In the genomic region with DNA sequence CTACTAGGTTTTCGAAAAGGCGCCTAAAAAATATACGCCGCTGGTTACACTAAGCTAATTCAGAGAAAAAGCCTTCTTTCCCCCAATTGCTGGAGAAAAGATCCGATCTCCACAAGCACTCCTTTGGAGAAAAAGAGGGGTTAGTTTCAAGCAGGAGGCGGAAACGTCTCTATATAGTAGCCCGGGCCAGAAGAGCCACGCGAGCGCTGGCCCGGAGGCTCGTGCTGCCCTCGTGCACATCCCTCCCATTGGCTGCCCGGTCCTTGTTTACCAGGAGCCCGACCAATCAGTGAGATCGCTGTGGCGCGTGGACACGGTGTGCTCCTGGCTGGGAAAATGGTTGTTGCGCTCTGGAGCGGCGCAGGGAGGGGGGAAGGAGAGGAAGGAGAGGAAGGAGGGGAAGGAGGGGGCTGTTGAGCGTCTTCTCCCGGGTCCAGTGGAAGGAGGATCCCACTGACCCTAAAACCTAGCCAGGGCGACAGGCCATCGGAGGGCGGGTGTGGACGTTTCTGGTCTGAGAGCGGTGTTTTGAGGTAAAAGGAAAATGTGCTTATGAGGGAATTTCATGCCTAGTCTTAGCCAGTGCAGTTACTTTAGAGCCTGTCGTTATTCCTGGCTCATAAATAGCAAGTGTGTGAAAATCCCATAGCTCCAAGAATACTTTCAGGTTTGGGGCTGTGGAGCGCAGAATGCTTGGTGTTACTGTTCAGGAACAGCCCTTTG, we compare ENCODE assay signal across 8 cellular contexts. TPM values are rescaled to one million over a fixed set of nuclear protein-coding genes. Genes with fewer than 3 reads are reported as not detected.
DNase-seq lines count a peak whose midpoint lies in the region; ATAC-seq and TF ChIP-seq lines count a peak whose summit lies in the region.

A gene with protein sequence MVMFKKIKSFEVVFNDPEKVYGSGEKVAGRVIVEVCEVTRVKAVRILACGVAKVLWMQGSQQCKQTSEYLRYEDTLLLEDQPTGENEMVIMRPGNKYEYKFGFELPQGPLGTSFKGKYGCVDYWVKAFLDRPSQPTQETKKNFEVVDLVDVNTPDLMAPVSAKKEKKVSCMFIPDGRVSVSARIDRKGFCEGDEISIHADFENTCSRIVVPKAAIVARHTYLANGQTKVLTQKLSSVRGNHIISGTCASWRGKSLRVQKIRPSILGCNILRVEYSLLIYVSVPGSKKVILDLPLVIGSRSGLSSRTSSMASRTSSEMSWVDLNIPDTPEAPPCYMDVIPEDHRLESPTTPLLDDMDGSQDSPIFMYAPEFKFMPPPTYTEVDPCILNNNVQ (minus strand): TSS at position 147 of the 723 bp plus-strand sequence. CDS start 313 bp downstream, outside the sequence.

- peak; percentile 98 to 99 for TF ChIP-seq POLR2A in gastroesophageal sphincter (IDR thresholded peaks at IDR 0.05)

- H2BK12ac ChIP-seq in neuronal stem cell (ENCODE audit: low read length): no peak within 1 kb of the TSS

- H3K27ac ChIP-seq in gastroesophageal sphincter: peak within 1 kb of the TSS; percentile 93 to 98 (median 96)
- peak within 1 kb of the TSS; percentile 8 for H3K27ac ChIP-seq in neuronal stem cell (replicated peaks; ENCODE audit: low read length)
- peak within 1 kb of the TSS; percentile 88 for H3K27ac ChIP-seq in subcutaneous abdominal adipose tissue (ENCODE audit: low read depth, low read length)

- H2AK5ac ChIP-seq in neuronal stem cell (ENCODE audit: low read depth, low read length): no peak within 1 kb of the TSS

- H3K14ac ChIP-seq in neuronal stem cell (ENCODE audit: low read length): no peak within 1 kb of the TSS

- H3K4me3 ChIP-seq in GM06990 (replicated peaks; ENCODE audit: low read depth, low read length) (peak within 1 kb of the TSS; percentile 68), gastroesophageal sphincter (peak within 1 kb of the TSS; percentile 64 to 100), neuronal stem cell (ENCODE audit: low read length in 2 of 2) (peak within 1 kb of the TSS; percentile 82 to 91), subcutaneous abdominal adipose tissue (ENCODE audit: low read depth in 1 of 5, low read length in 5 of 5) (peak within 1 kb of the TSS; percentile 89 to 100 (median 100))

- H2AFZ ChIP-seq in neuronal stem cell (ENCODE audit: low read length): peak within 1 kb of the TSS; percentile 10

- H2BK5ac ChIP-seq in neuronal stem cell (ENCODE audit: low read length): no peak within 1 kb of the TSS

- TF ChIP-seq EP300 in gastroesophageal sphincter (IDR thresholded peaks at IDR 0.05): no peak

- peak within 1 kb of the TSS; percentile 35 for H3K4me2 ChIP-seq in neuronal stem cell (ENCODE audit: insufficient read depth, low read length, poor library complexity, severe bottlenecking)

- no peak within 1 kb of the TSS for H3K4ac ChIP-seq in neuronal stem cell (ENCODE audit: low read length)

- H4K91ac ChIP-seq in neuronal stem cell (ENCODE audit: low read depth, low read length, poor library complexity): no peak within 1 kb of the TSS

- H3K36me3 ChIP-seq in GM06990 (ENCODE audit: control insufficient read depth, insufficient read depth, low read length) (peaks cover 9% of the 10 kb centered on the region), gastroesophageal sphincter (peaks cover 28 to 34% of the 10 kb centered on the region in 2 donors), neuronal stem cell (replicated peaks in 1 of 2; ENCODE audit: control insufficient read depth in 2 of 2, insufficient read depth in 2 of 2, low read length in 2 of 2) (peaks cover 17 to 41% of the 10 kb centered on the region in 2 donors), subcutaneous abdominal adipose tissue (ENCODE audit: control insufficient read depth in 5 of 5, insufficient read depth in 5 of 5, low read length in 5 of 5) (peaks cover 23 to 38% (median 30%) of the 10 kb centered on the region in 5 donors)

- H3K9ac ChIP-seq in neuronal stem cell (ENCODE audit: low read depth, low read length, poor library complexity) (peak within 1 kb of the TSS; percentile 79), subcutaneous abdominal adipose tissue (ENCODE audit: low read length in 5 of 5) (peak within 1 kb of the TSS; percentile 87 to 100 (median 92))

- peaks cover 0 to 49% (median 13%) of the 10 kb centered on the region in 3 donors for H3K4me1 ChIP-seq in gastroesophageal sphincter
- peaks cover 12 to 27% of the 10 kb centered on the region in 2 donors for H3K4me1 ChIP-seq in neuronal stem cell (ENCODE audit: control insufficient read depth in 2 of 2, insufficient read depth in 1 of 2, low read depth in 1 of 2, low read length in 2 of 2)
- peaks cover 11 to 71% (median 68%) of the 10 kb centered on the region in 5 donors for H3K4me1 ChIP-seq in subcutaneous abdominal adipose tissue (ENCODE audit: control insufficient read depth in 5 of 5, insufficient read depth in 5 of 5, low read length in 5 of 5)

- DNase-seq in GM06990 (ENCODE audit: extremely low read depth, insufficient read length) (peak; percentile 90), NCI-H1092 treated with DMSO at 0.1 percent for 48 hours (lab: John Stamatoyannopoulos, UW) (peak; percentile 99), neuronal stem cell (ENCODE audit: low spot score) (peak; percentile 92)
- peak; percentile 92 for DNase-seq in activated naive CD4-positive, alpha-beta T cell treated with anti-CD3 and anti-CD28 coated beads, Interleukin-2, amount 50 U/mL, for 16 hours

- TF ChIP-seq CTCF in GM06990 (IDR thresholded peaks at IDR 0.05; ENCODE audit: insufficient read depth, low read length, poor library complexity, severe bottlenecking): no peak
- TF ChIP-seq CTCF in gastroesophageal sphincter (IDR thresholded peaks at IDR 0.05): peak in 1 of 4 experiments; percentile 4

- no peak within 1 kb of the TSS for H2BK120ac ChIP-seq in neuronal stem cell (ENCODE audit: low read depth, low read length)

- H4K8ac ChIP-seq in neuronal stem cell (ENCODE audit: low read depth, low read length): no peak within 1 kb of the TSS

- H3K18ac ChIP-seq in neuronal stem cell (ENCODE audit: low read length): peak within 1 kb of the TSS; percentile 65

- H3K9me3 ChIP-seq in gastroesophageal sphincter (no peaks in the 10 kb centered on the region), neuronal stem cell (replicated peaks in 1 of 2; ENCODE audit: control insufficient read depth in 2 of 2, insufficient read depth in 1 of 2, low read depth in 1 of 2, low read length in 2 of 2) (peaks cover 0 to 9% of the 10 kb centered on the region in 2 donors), subcutaneous abdominal adipose tissue (ENCODE audit: control insufficient read depth in 5 of 5, low read length in 5 of 5) (no peaks in the 10 kb centered on the region)

- H3K23ac ChIP-seq in neuronal stem cell (ENCODE audit: low read depth, low read length, poor library complexity): no peak within 1 kb of the TSS

- 0% methylated on average over 15 of the region's 32 CpGs for WGBS in gastroesophageal sphincter (ENCODE audit: low coverage in 1 of 2), 2 donors
- WGBS in neuronal stem cell (ENCODE audit: extremely low coverage in 2 of 2, insufficient read length in 2 of 2, insufficient replicate concordance in 1 of 2), 2 donors: no CpG with 5 or more reads among the region's 32 CpGs

- H3K79me1 ChIP-seq in neuronal stem cell (ENCODE audit: low read depth, low read length): no peaks in the 10 kb centered on the region

- no peak within 1 kb of the TSS for H2BK15ac ChIP-seq in neuronal stem cell (ENCODE audit: low read length)

- no peaks in the 10 kb centered on the region for H3K27me3 ChIP-seq in GM06990 (replicated peaks; ENCODE audit: control insufficient read depth, insufficient read depth, low read length)
- H3K27me3 ChIP-seq in gastroesophageal sphincter: no peaks in the 10 kb centered on the region
- H3K27me3 ChIP-seq in neuronal stem cell (ENCODE audit: control insufficient read depth in 3 of 3, insufficient read depth in 3 of 3, low read depth in 1 of 3, low read length in 3 of 3): no peaks in the 10 kb centered on the region
- no peaks in the 10 kb centered on the region for H3K27me3 ChIP-seq in subcutaneous abdominal adipose tissue (ENCODE audit: control insufficient read depth in 5 of 5, insufficient read depth in 4 of 5, low read length in 5 of 5)

- ATAC-seq in HG02588 (IDR thresholded peaks at IDR 0.05; ENCODE audit: unreplicated experiment): peak; percentile 89
- ATAC-seq in SK-N-SH treated with all-trans-retinoic acid at 6 μM for 48 hours: peak; percentile 99
- ATAC-seq in gastroesophageal sphincter: peak; percentile 94

TF ChIP-seq in SK-N-SH treated with all-trans-retinoic acid at 6 μM for 48 hours, 23 proteins besides CTCF, POLR2A, EP300 and RAD21:
- TF ChIP-seq ZFP30 (CRISPR knock-in tag; IDR thresholded peaks at IDR 0.05): no peak
- peak; percentile 84 for TF ChIP-seq ZNF70 (CRISPR knock-in tag; IDR thresholded peaks at IDR 0.05)
- TF ChIP-seq ZNF565 (CRISPR knock-in tag; conservative IDR thresholded peaks at IDR 0.05; ENCODE audit: low read depth): no peak
- no peak for TF ChIP-seq ARNTL (CRISPR knock-in tag; IDR thresholded peaks at IDR 0.05; ENCODE audit: borderline replicate concordance, low read depth)
- TF ChIP-seq ZFP3 (CRISPR knock-in tag; IDR thresholded peaks at IDR 0.05): no peak
- no peak for TF ChIP-seq OSR1 (CRISPR knock-in tag; IDR thresholded peaks at IDR 0.05)

RNA-seq across cellular contexts. Expression of the gene that starts here (rescaled TPM):
- 1,000 to 10,000 TPM; 2,024 to 3,704 (median 2,348) TPM for total RNA-seq in gastroesophageal sphincter
- 111 TPM for polyA plus RNA-seq in neuronal stem cell (2013, experiment 1 of 2)
- 115 TPM for polyA plus RNA-seq in neuronal stem cell (2013, experiment 2 of 2)

Comparison
In these comparisons a context has a peak if more than half of its experiments do, and no peak if none do; other contexts are left out.
1. Peak in every context shown above with its lines: DNase-seq, ATAC-seq, H3K4me3 ChIP-seq and H3K27ac ChIP-seq.
2. H3K27ac ChIP-seq: peak in every context shown above with its lines; median percentile 96 in gastroesophageal sphincter; 88 in subcutaneous abdominal adipose tissue; 8 in neuronal stem cell.